Comparison of ENCODE assay signal across 8 cellular contexts in the genomic region with DNA sequence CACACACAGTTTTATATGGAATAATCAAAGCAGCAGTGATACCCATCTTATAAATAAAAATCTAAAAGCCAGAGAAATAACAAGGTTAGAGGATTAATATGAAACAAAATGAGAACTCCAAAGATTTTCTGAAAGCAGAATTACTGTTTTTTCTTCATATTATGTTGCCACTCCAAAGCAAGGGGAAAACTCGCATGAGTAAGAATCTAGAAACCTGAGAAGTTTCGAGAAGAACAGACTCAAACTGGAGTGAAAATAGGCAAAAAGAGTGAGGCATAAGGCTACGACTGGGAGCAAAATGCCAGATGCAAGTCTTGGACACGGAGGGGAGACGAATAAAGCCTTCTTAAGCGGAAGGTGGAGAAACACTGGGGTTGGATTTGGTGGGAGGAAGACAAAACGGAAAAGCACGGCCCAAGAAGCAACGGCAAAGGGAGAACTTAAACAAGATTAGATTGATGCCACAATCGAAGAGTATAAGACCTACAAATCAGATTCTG. TPM values are rescaled to one million over a fixed set of nuclear protein-coding genes. Genes with fewer than 3 reads are reported as not detected.
DNase-seq lines count a peak whose midpoint lies in the region; ATAC-seq and TF ChIP-seq lines count a peak whose summit lies in the region.

No MANE protein-coding gene starts in this region.

- H3K27ac ChIP-seq in RWPE1, result peak overlapping the region; percentile 98

- no peak for DNase-seq in T-helper 2 cell treated with Interferon-gamma antibody and Interleukin-4, amounts not matched to agents 5 μg/mL and 100 μg/mL, for 36 hours (ENCODE audit: low spot score)
- DNase-seq in T-helper 2 cell (no peak), RWPE1 (ENCODE audit: low spot score) (no peak), epithelial cell of proximal tubule (ENCODE audit: low read depth) (no peak), osteocyte (ENCODE audit: extremely low spot score, unreplicated experiment) (no peak), SW480 (ENCODE audit: low spot score) (no peak), posterior vena cava (ENCODE audit: low spot score) (no peak)

- H3K4me3 Mint-ChIP-seq in T-helper 2 cell treated with Interferon-gamma antibody and Interleukin-4, amounts not matched to agents 5 μg/mL and 100 μg/mL, for 36 hours, result peak overlapping the region; percentile 96
- peak overlapping the region; percentile 92 for H3K4me3 Mint-ChIP-seq in osteocyte (ENCODE audit: unreplicated experiment)

- peaks cover 22% of the 10 kb centered on the region for H3K4me1 Mint-ChIP-seq in T-helper 2 cell treated with Interferon-gamma antibody and Interleukin-4, amounts not matched to agents 5 μg/mL and 100 μg/mL, for 36 hours (ENCODE audit: low read depth)
- peaks cover 38% of the 10 kb centered on the region for H3K4me1 Mint-ChIP-seq in osteocyte (ENCODE audit: unreplicated experiment)

- H3K4me3 ChIP-seq in epithelial cell of proximal tubule (ENCODE audit: low read depth, low read length), result peak overlapping the region; percentile 89

- no peak for ATAC-seq in GM18870 (IDR thresholded peaks at IDR 0.05; ENCODE audit: unreplicated experiment)

- intact Hi-C loops in posterior vena cava (cut with DNase I), result no loop called here

- POLR2A ChIA-PET in RWPE1 (lab: Yijun Ruan, JAX; ENCODE audit: low non-redundant PET), result interaction anchor here (1.0 kb wide), 1 partner anchor 22 kb away, joined by 4 read pairs; no protein-coding TSS in a partner anchor

- TF ChIP-seq CTCF in RWPE1 (conservative IDR thresholded peaks at IDR 0.05; ENCODE audit: low read depth) (no peak), epithelial cell of proximal tubule (conservative IDR thresholded peaks at IDR 0.05; ENCODE audit: low read depth, low read length) (no peak), osteocyte (IDR thresholded peaks at IDR 0.05) (no peak)

- H3K36me3 Mint-ChIP-seq in T-helper 2 cell treated with Interferon-gamma antibody and Interleukin-4, amounts not matched to agents 5 μg/mL and 100 μg/mL, for 36 hours (ENCODE audit: low read depth), result peaks cover 15% of the 10 kb centered on the region
- peaks cover 5% of the 10 kb centered on the region for H3K36me3 Mint-ChIP-seq in osteocyte (ENCODE audit: unreplicated experiment)

- CTCF ChIA-PET in RWPE1 (lab: Yijun Ruan, JAX), result interaction anchor here (1.2 kb wide), 1 partner anchor 18 kb away, joined by 3 read pairs; no protein-coding TSS in a partner anchor

- H3K27me3 Mint-ChIP-seq in T-helper 2 cell treated with Interferon-gamma antibody and Interleukin-4, amounts not matched to agents 5 μg/mL and 100 μg/mL, for 36 hours (ENCODE audit: low read depth), result peaks cover 5% of the 10 kb centered on the region
- H3K27me3 Mint-ChIP-seq in osteocyte (ENCODE audit: unreplicated experiment), result peaks cover 5% of the 10 kb centered on the region

- H3K9me3 Mint-ChIP-seq in T-helper 2 cell treated with Interferon-gamma antibody and Interleukin-4, amounts not matched to agents 5 μg/mL and 100 μg/mL, for 36 hours, result no peaks in the 10 kb centered on the region
- H3K9me3 Mint-ChIP-seq in osteocyte (ENCODE audit: unreplicated experiment), result no peaks in the 10 kb centered on the region

- peak overlapping the region; percentile 99 for H3K27ac Mint-ChIP-seq in T-helper 2 cell treated with Interferon-gamma antibody and Interleukin-4, amounts not matched to agents 5 μg/mL and 100 μg/mL, for 36 hours
- peak overlapping the region; percentile 99 for H3K27ac Mint-ChIP-seq in osteocyte (ENCODE audit: unreplicated experiment)

RNA-seq across cellular contexts. Expression of a gene that starts 0.9 kb away (rescaled TPM):
- total RNA-seq in epithelial cell of proximal tubule, result 52.5 and 53.2 TPM in 2 replicates
- total RNA-seq in osteocyte, result 46.0 and 46.2 TPM in 2 replicates
- total RNA-seq in posterior vena cava, result 10 to 100 TPM; 25.4 to 27.9 TPM
